In the genomic region with DNA sequence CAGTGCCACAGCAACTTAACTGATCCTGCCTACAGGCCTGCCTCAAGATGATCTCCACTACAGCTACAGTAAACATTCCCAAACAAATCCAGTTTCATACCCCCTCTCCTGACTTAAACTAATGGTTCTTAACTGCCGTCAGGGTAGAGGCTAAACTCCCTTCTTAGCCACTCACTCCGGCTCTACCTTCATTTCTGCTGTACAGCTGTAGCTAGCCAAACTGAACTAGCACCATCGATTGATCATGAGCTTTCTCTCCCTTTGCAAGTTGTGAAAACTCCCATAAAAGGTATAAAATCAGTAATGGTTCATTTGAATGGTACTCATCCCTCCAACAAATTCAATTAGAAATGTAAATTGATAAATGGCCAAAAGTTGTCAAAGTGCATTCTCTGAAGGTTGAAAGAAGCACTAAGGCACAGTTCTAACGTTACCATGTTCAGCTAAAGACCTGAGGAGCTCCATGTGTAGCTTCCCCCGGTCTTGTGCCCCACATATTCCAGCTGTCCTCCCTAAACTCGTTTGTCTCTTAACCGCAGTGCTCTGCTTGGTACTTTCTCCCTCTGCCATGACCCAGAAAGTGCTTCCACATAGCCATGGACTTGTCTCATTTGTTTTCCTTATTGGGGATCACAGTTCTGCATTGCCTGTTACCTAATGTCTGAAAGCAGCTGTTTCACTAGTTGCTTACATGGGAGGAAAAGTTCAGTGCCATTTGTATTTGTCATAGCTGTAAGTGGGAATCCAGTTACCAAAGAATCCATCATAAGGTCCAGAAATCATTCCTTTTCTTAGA, we compare ENCODE assay signal across 11 cellular contexts. TPM values are rescaled to one million over a fixed set of nuclear protein-coding genes. Genes with fewer than 3 reads are reported as not detected.
DNase-seq lines count a peak whose midpoint lies in the region; ATAC-seq and TF ChIP-seq lines count a peak whose summit lies in the region.
"Had no signal": no experiment of that assay in that cellular context is flagged by ENCODE, and none has a peak within 500 bp of the region (broad histone marks: within the 10 kb centered on the region; RNA-seq: fewer than 3 reads in every experiment).

No MANE protein-coding gene starts in this region.

- intact Hi-C loops in activated CD4-positive, alpha-beta memory T cell treated with anti-CD3 and anti-CD28 coated beads for 36 hours (cut with micrococcal nuclease): no loop called here
- intact Hi-C loops in mucosa of descending colon (cut with DNase I, micrococcal nuclease): no loop called here

- H3K27ac Mint-ChIP-seq in activated CD4-positive, alpha-beta memory T cell treated with anti-CD3 and anti-CD28 coated beads, Interleukin-2, amount 10 ng/mL, durations not matched to agents 7 days and 5 days: peak overlapping the region; percentile 12
- no peak overlapping the region for H3K27ac Mint-ChIP-seq in activated CD4-positive, alpha-beta memory T cell treated with anti-CD3 and anti-CD28 coated beads for 36 hours

- H3K27ac ChIP-seq in ectodermal cell (ENCODE audit: insufficient read depth, low read depth, low read length, poor library complexity, severe bottlenecking): peak overlapping the region; percentile 50

- H3K4me3 ChIP-seq in ectodermal cell (ENCODE audit: insufficient read depth, low read depth, low read length) (no peak overlapping the region), skeletal muscle cell (ENCODE audit: low read depth, low read length) (no peak overlapping the region), BE2C (ENCODE audit: low read depth, low read length) (no peak overlapping the region), mucosa of descending colon (no peak overlapping the region)
- H3K4me3 ChIP-seq: BLaER1 treated with 17β-estradiol and CSF1 and Interleukin-3, amounts not matched to agents 10 nM and 100 nM had no signal

- no peak overlapping the region for H3K4me3 Mint-ChIP-seq in activated CD4-positive, alpha-beta memory T cell treated with anti-CD3 and anti-CD28 coated beads, Interleukin-2, amount 10 ng/mL, durations not matched to agents 7 days and 5 days
- H3K4me3 Mint-ChIP-seq in activated CD4-positive, alpha-beta memory T cell treated with anti-CD3 and anti-CD28 coated beads for 36 hours: no peak overlapping the region

- no peak for ATAC-seq in mucosa of descending colon

- no peak for DNase-seq in activated CD4-positive, alpha-beta memory T cell treated with anti-CD3 and anti-CD28 coated beads, Interleukin-2, amount 10 ng/mL, durations not matched to agents 7 days and 5 days
- no peak for DNase-seq in activated CD4-positive, alpha-beta memory T cell treated with anti-CD3 and anti-CD28 coated beads for 36 hours
- DNase-seq in M059J (ENCODE audit: low read depth) (peak; percentile 26), skeletal muscle cell (ENCODE audit: low read depth) (peak; percentile 16), BE2C (no peak), mucosa of descending colon (no peak), NCI-H2081 (lab: John Stamatoyannopoulos, UW) (no peak)
- DNase-seq: activated naive CD4-positive, alpha-beta T cell treated with anti-CD3 and anti-CD28 coated beads, Interleukin-2, amount 50 U/mL, for 16 hours; posterior cingulate gyrus had no signal

- CTCF ChIA-PET in activated CD4-positive, alpha-beta memory T cell treated with anti-CD3 and anti-CD28 coated beads, Interleukin-2, amount 10 ng/mL, durations not matched to agents 7 days and 5 days (lab: Charles Lee): interaction anchor here (1.0 kb wide), 1 partner anchor 11 kb away, joined by 3 read pairs; no protein-coding TSS in a partner anchor
- CTCF ChIA-PET in activated CD4-positive, alpha-beta memory T cell treated with anti-CD3 and anti-CD28 coated beads for 36 hours (lab: Charles Lee): interaction anchor here (0.6 kb wide), 1 partner anchor 581 kb away, joined by 3 read pairs; no protein-coding TSS in a partner anchor

- no peaks in the 10 kb centered on the region for H3K4me1 ChIP-seq in ectodermal cell (ENCODE audit: control insufficient read depth, insufficient read depth, low read length)
- no peaks in the 10 kb centered on the region for H3K4me1 ChIP-seq in BE2C
- no peaks in the 10 kb centered on the region for H3K4me1 ChIP-seq in mucosa of descending colon (ENCODE audit: low read depth)

- H3K4me1 Mint-ChIP-seq in activated CD4-positive, alpha-beta memory T cell treated with anti-CD3 and anti-CD28 coated beads, Interleukin-2, amount 10 ng/mL, durations not matched to agents 7 days and 5 days: peaks cover 28% of the 10 kb centered on the region
- H3K4me1 Mint-ChIP-seq in activated CD4-positive, alpha-beta memory T cell treated with anti-CD3 and anti-CD28 coated beads for 36 hours (ENCODE audit: low read depth): peaks cover 13% of the 10 kb centered on the region

- 78 to 84% methylated on average over 7 of the region's 7 CpGs for WGBS in ectodermal cell, 2 experiments

- H3K36me3 ChIP-seq in ectodermal cell (ENCODE audit: control insufficient read depth, insufficient read depth, low read length): peaks cover 26% of the 10 kb centered on the region
- peaks cover 61% of the 10 kb centered on the region for H3K36me3 ChIP-seq in BE2C
- H3K36me3 ChIP-seq in mucosa of descending colon (ENCODE audit: low read depth): peaks cover 15% of the 10 kb centered on the region

- H3K27me3 Mint-ChIP-seq in activated CD4-positive, alpha-beta memory T cell treated with anti-CD3 and anti-CD28 coated beads, Interleukin-2, amount 10 ng/mL, durations not matched to agents 7 days and 5 days: peaks cover 2% of the 10 kb centered on the region
- H3K27me3 Mint-ChIP-seq in activated CD4-positive, alpha-beta memory T cell treated with anti-CD3 and anti-CD28 coated beads for 36 hours: no peaks in the 10 kb centered on the region

- POLR2A ChIA-PET in activated CD4-positive, alpha-beta memory T cell treated with anti-CD3 and anti-CD28 coated beads, Interleukin-2, amount 10 ng/mL, durations not matched to agents 7 days and 5 days (lab: Charles Lee): interaction anchor here (1.2 to 3.1 kb wide), 5 partner anchors 13 to 49 kb away, joined by 3 to 10 read pairs (median 5); no protein-coding TSS in a partner anchor
- POLR2A ChIA-PET in activated CD4-positive, alpha-beta memory T cell treated with anti-CD3 and anti-CD28 coated beads for 36 hours (lab: Charles Lee): interaction anchor here (0.7 to 1.9 kb wide), 4 partner anchors 24 to 167 kb away, joined by 3 to 4 read pairs (median 3); no protein-coding TSS in a partner anchor

- H3K36me3 Mint-ChIP-seq in activated CD4-positive, alpha-beta memory T cell treated with anti-CD3 and anti-CD28 coated beads, Interleukin-2, amount 10 ng/mL, durations not matched to agents 7 days and 5 days (ENCODE audit: low read depth): peaks cover 67% of the 10 kb centered on the region
- peaks cover 54% of the 10 kb centered on the region for H3K36me3 Mint-ChIP-seq in activated CD4-positive, alpha-beta memory T cell treated with anti-CD3 and anti-CD28 coated beads for 36 hours

- peaks cover 4% of the 10 kb centered on the region for H3K9me3 Mint-ChIP-seq in activated CD4-positive, alpha-beta memory T cell treated with anti-CD3 and anti-CD28 coated beads, Interleukin-2, amount 10 ng/mL, durations not matched to agents 7 days and 5 days
- H3K9me3 Mint-ChIP-seq in activated CD4-positive, alpha-beta memory T cell treated with anti-CD3 and anti-CD28 coated beads for 36 hours: peaks cover 6% of the 10 kb centered on the region

- no peaks in the 10 kb centered on the region for H3K9me3 ChIP-seq in ectodermal cell (ENCODE audit: control insufficient read depth, low read length)
- no peaks in the 10 kb centered on the region for H3K9me3 ChIP-seq in BE2C
- no peaks in the 10 kb centered on the region for H3K9me3 ChIP-seq in mucosa of descending colon

- H3K27me3 ChIP-seq in ectodermal cell (ENCODE audit: control insufficient read depth, insufficient read depth, low read length, poor library complexity, severe bottlenecking): no peaks in the 10 kb centered on the region
- no peaks in the 10 kb centered on the region for H3K27me3 ChIP-seq in BE2C
- H3K27me3 ChIP-seq: BLaER1 treated with 17β-estradiol and CSF1 and Interleukin-3, amounts not matched to agents 10 nM and 100 nM had no signal

- no peak for TF ChIP-seq CTCF in BE2C (IDR thresholded peaks at IDR 0.05; ENCODE audit: low read depth, low read length)
- no peak for TF ChIP-seq CTCF in mucosa of descending colon (IDR thresholded peaks at IDR 0.05)

RNA-seq across cellular contexts. Expression of gene DHX9, which starts 49.8 kb away (rescaled TPM):
- 100 to 1,000 TPM; 163 to 171 TPM for total RNA-seq in activated CD4-positive, alpha-beta memory T cell treated with anti-CD3 and anti-CD28 coated beads, Interleukin-2, amount 10 ng/mL, durations not matched to agents 7 days and 5 days
- 100 to 1,000 TPM; 212 to 215 TPM for total RNA-seq in activated CD4-positive, alpha-beta memory T cell treated with anti-CD3 and anti-CD28 coated beads for 36 hours
- total RNA-seq in M059J (2014; rRNA removed; shearing (Covaris generic)): 107 and 160 TPM in 2 replicates
- 284 TPM for polyA plus RNA-seq in ectodermal cell (2013, experiment 1 of 4)
- polyA plus RNA-seq in ectodermal cell (2013, experiment 2 of 4): 270 TPM
- 153 TPM for polyA plus RNA-seq in ectodermal cell (2013, experiment 3 of 4)
- polyA plus RNA-seq in ectodermal cell (2013, experiment 4 of 4): 166 TPM
- polyA plus RNA-seq in BE2C (2012; ENCODE audit: insufficient read depth, insufficient read length, low read depth): 143 TPM
- total RNA-seq in mucosa of descending colon: 100 to 1,000 TPM in 2 of 3 donors, 10 to 100 TPM in 1; 88.8 to 112 (median 101) TPM

Comparison
In these comparisons a context has a peak if more than half of its experiments do, and no peak if none do; other contexts are left out.
1. DNase-seq: peak in M059J (single experiment) and skeletal muscle cell (single experiment); none in activated CD4-positive, alpha-beta memory T cell treated with anti-CD3 and anti-CD28 coated beads, Interleukin-2, amount 10 ng/mL, durations not matched to agents 7 days and 5 days (single experiment), activated CD4-positive, alpha-beta memory T cell treated with anti-CD3 and anti-CD28 coated beads for 36 hours (single experiment), BE2C (single experiment), mucosa of descending colon (0 of 3) and NCI-H2081 (0 of 2).